ENCODE assay signal across 1 cellular context in the genomic region with DNA sequence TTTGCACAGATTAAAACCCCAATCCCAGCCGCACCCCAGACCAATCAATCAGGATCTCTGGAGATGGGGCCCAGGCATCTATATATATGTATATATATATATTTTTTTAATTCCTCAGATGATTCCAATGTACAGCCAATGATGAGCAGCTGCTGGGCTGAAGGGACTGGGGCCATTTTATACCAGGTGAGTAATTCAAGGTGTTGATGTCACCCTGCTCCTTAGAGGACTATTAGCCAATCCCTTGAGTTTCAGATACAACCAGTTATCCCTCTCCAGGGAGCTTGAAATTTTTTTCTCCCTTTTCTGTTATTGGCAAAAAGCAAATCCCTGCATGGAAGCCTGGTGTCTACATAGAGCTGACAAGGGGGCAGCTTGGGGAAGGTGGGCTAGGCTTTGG.
TF ChIP-seq lines count a peak whose summit lies in the region.

No MANE protein-coding gene starts in this region.

TF ChIP-seq in HCT116, 20 proteins besides CTCF, POLR2A, EP300 and RAD21:
- TF ChIP-seq ELF1 (IDR thresholded peaks at IDR 0.05; ENCODE audit: borderline replicate concordance, low read depth): no peak
- TF ChIP-seq, protein P1, sequence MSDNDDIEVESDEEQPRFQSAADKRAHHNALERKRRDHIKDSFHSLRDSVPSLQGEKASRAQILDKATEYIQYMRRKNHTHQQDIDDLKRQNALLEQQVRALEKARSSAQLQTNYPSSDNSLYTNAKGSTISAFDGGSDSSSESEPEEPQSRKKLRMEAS (IDR thresholded peaks at IDR 0.05): no peak
- no peak for TF ChIP-seq ZBTB33 (IDR thresholded peaks at IDR 0.05; ENCODE audit: extremely low read depth, insufficient replicate concordance, low read length)
- TF ChIP-seq CEBPB (IDR thresholded peaks at IDR 0.05; ENCODE audit: low read depth): no peak
- no peak for TF ChIP-seq FOSL1 (IDR thresholded peaks at IDR 0.05; ENCODE audit: low read depth)
- peak; percentile 29 for TF ChIP-seq YY1 (IDR thresholded peaks at IDR 0.05; ENCODE audit: extremely low read depth, insufficient replicate concordance, low read depth, low read length)
- TF ChIP-seq POLR2AphosphoS5 (IDR thresholded peaks at IDR 0.05; ENCODE audit: low read depth, low read length): no peak
